ENCODE assay signal across 1 cellular context in the genomic region with DNA sequence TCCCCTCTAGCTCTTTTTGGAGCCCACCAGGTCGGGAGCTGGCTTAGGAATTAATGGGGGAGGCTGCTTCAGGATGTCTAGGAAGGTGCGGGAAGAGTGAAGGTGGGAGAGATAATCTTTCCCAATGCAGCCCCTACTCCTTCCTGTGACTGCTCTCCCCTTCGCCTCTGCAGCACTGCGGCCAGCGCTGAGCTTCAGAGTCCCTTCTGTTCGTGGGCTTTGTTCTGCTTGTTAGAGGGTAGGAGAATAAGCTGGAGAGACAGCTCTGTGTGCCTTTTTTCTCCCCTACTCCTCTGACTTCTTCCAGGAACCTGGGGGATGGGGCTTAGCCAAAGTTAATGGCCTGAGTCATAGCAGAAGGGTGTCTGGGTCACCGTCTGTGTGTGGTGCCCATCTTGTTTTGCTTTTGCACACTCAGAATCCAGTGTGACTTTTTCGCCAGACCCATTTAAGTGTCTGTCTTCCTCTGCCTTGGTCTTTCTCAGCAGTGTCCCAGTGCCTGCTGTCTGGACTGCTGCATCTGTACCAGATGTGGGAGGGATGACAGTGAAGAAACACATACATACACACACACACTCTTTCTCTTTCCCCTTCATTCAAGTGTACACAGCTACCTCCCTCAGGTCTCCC.
TF ChIP-seq lines count a peak whose summit lies in the region.

No MANE protein-coding gene starts in this region.

TF ChIP-seq in K562, 482 proteins besides CTCF, POLR2A, EP300 and RAD21 (continued from another document):
- peak; percentile 64; the same call in 1 of the 2 replicates for TF ChIP-seq STAT5A (IDR thresholded peaks at IDR 0.05; ENCODE audit: borderline replicate concordance, low read length)
- TF ChIP-seq, protein P1, sequence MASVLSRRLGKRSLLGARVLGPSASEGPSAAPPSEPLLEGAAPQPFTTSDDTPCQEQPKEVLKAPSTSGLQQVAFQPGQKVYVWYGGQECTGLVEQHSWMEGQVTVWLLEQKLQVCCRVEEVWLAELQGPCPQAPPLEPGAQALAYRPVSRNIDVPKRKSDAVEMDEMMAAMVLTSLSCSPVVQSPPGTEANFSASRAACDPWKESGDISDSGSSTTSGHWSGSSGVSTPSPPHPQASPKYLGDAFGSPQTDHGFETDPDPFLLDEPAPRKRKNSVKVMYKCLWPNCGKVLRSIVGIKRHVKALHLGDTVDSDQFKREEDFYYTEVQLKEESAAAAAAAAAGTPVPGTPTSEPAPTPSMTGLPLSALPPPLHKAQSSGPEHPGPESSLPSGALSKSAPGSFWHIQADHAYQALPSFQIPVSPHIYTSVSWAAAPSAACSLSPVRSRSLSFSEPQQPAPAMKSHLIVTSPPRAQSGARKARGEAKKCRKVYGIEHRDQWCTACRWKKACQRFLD (CRISPR knock-in tag; IDR thresholded peaks at IDR 0.05): no peak
- no peak for TF ChIP-seq SREBF2 (CRISPR knock-in tag; IDR thresholded peaks at IDR 0.05)
- TF ChIP-seq EP400 (IDR thresholded peaks at IDR 0.05): peak; percentile 21
- TF ChIP-seq CEBPG (CRISPR knock-in tag; IDR thresholded peaks at IDR 0.05): no peak
- peak in 1 of 2 experiments; percentile 5; a peak in 1 of 4 replicates for TF ChIP-seq CEBPG (tag; conservative IDR thresholded peaks at IDR 0.05 in 1 of 2, IDR thresholded peaks at IDR 0.05 in 1 of 2)
- no peak for TF ChIP-seq SLC30A9 (CRISPR knock-in tag; IDR thresholded peaks at IDR 0.05)
- peak in 1 of 2 experiments; percentile 25; a peak in 1 of 3 replicates for TF ChIP-seq CBX3 (IDR thresholded peaks at IDR 0.05; ENCODE audit: borderline replicate concordance in 1 of 2, low read length in 2 of 2)
- peak; percentile 5; the same call in 1 of the 2 replicates for TF ChIP-seq ZBTB7A (IDR thresholded peaks at IDR 0.05; ENCODE audit: borderline replicate concordance, control insufficient read depth, low read depth, low read length)
